ENCODE assay signal across 1 cellular context in the genomic region with DNA sequence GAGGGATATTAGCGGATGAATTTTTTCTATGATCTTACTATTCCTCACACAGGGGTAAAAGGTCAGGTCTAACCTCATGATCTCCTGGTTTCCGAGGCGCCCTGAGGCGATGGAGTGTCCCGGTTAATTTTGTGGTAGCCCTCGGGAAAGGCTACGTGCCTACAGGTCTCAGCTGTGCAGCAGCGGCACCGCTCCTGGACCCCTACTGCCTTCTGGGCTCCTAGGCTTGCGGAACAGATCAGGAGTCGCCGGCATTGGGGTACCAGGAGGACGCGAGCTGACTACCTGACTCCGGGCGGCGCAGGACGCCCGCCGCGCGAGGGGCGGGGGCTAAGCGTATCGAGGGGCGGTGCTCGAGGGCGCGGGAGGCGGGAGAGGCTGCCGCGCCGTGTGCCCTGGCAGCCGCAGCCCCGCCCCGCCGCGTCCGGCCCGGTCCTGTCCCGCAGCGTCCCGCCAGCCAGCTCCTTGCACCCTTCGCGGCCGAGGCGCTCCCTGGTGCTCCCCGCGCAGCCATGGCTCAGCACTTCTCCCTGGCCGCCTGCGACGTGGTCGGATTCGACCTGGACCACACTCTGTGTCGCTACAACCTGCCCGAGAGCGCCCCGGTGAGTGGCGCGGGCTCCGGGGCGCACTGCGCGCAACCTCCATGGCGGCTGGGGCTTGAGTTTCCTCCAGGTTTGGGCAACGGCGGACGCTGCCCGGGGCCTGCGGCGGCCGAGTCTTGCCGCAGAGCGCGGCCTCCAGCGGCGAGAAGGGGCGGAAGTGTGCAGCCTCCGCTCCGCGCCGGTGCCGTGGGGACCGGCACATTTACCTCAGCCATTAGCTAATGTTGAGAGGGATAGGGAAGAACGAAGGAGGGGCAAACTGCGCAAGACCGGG.
TF ChIP-seq lines count a peak whose summit lies in the region.

A gene (plus strand): TSS at position 435 of the 879 bp plus-strand sequence. CDS start 78 bp downstream, at position 513.

TF ChIP-seq in HepG2, 621 proteins besides CTCF, POLR2A, EP300 and RAD21 (continued from another document and continues in another):
- TF ChIP-seq ZSCAN20 (CRISPR knock-in tag; IDR thresholded peaks at IDR 0.05; ENCODE audit: borderline replicate concordance) (peak; percentile 98), TCF7L2 (IDR thresholded peaks at IDR 0.05; ENCODE audit: low read depth, low read length) (no peak), ZNF326 (CRISPR knock-in tag; IDR thresholded peaks at IDR 0.05; ENCODE audit: borderline replicate concordance) (no peak), ZNF547 (CRISPR knock-in tag; IDR thresholded peaks at IDR 0.05) (peak; percentile 99), ZFAT (CRISPR knock-in tag; conservative IDR thresholded peaks at IDR 0.05) (peak; percentile 84), ZNF644 (CRISPR knock-in tag; IDR thresholded peaks at IDR 0.05; ENCODE audit: low read depth) (no peak; the same call in 1 of the 2 replicates), ZNF777 (CRISPR knock-in tag; IDR thresholded peaks at IDR 0.05) (peak; percentile 82), MAFG (CRISPR knock-in tag; IDR thresholded peaks at IDR 0.05) (no peak), ARHGAP35 (CRISPR knock-in tag; IDR thresholded peaks at IDR 0.05; ENCODE audit: borderline replicate concordance) (peak; percentile 84; the same call in 1 of the 2 replicates), ZNF558 (CRISPR knock-in tag; IDR thresholded peaks at IDR 0.05; ENCODE audit: borderline replicate concordance) (peak; percentile 94; the same call in 1 of the 2 replicates), ZFP1 (CRISPR knock-in tag; IDR thresholded peaks at IDR 0.05) (no peak), TOPORS (CRISPR knock-in tag; IDR thresholded peaks at IDR 0.05) (peak; percentile 91; the same call in 1 of the 2 replicates), ZNF251 (CRISPR knock-in tag; IDR thresholded peaks at IDR 0.05) (no peak), SP4 (CRISPR knock-in tag; IDR thresholded peaks at IDR 0.05) (peak; percentile 91), ERF (CRISPR knock-in tag; IDR thresholded peaks at IDR 0.05) (peak; percentile 94), ZNF264 (CRISPR knock-in tag; IDR thresholded peaks at IDR 0.05) (peak; percentile 55; the same call in 1 of the 2 replicates), POLR2G (IDR thresholded peaks at IDR 0.05; ENCODE audit: low read depth, low read length) (peak; percentile 96), SRSF1 (optimal IDR thresholded peaks at IDR 0.05; ENCODE audit: low read depth, low read length) (peak; percentile 79), MXD4 (CRISPR knock-in tag; IDR thresholded peaks at IDR 0.05) (no peak; the same call in none of the 2 replicates), SMAD1 (CRISPR knock-in tag; IDR thresholded peaks at IDR 0.05; ENCODE audit: borderline replicate concordance, low read depth) (peak; percentile 99; the same call in 1 of the 2 replicates), IRF2 (CRISPR knock-in tag; IDR thresholded peaks at IDR 0.05) (peak; percentile 66; the same call in 1 of the 2 replicates), CBX2 (IDR thresholded peaks at IDR 0.05; ENCODE audit: low read depth, low read length) (no peak), CBX2 (CRISPR knock-in tag; IDR thresholded peaks at IDR 0.05; ENCODE audit: low read depth) (no peak), HIVEP1 (CRISPR knock-in tag; IDR thresholded peaks at IDR 0.05) (peak; percentile 91)
- TF ChIP-seq, protein P1, sequence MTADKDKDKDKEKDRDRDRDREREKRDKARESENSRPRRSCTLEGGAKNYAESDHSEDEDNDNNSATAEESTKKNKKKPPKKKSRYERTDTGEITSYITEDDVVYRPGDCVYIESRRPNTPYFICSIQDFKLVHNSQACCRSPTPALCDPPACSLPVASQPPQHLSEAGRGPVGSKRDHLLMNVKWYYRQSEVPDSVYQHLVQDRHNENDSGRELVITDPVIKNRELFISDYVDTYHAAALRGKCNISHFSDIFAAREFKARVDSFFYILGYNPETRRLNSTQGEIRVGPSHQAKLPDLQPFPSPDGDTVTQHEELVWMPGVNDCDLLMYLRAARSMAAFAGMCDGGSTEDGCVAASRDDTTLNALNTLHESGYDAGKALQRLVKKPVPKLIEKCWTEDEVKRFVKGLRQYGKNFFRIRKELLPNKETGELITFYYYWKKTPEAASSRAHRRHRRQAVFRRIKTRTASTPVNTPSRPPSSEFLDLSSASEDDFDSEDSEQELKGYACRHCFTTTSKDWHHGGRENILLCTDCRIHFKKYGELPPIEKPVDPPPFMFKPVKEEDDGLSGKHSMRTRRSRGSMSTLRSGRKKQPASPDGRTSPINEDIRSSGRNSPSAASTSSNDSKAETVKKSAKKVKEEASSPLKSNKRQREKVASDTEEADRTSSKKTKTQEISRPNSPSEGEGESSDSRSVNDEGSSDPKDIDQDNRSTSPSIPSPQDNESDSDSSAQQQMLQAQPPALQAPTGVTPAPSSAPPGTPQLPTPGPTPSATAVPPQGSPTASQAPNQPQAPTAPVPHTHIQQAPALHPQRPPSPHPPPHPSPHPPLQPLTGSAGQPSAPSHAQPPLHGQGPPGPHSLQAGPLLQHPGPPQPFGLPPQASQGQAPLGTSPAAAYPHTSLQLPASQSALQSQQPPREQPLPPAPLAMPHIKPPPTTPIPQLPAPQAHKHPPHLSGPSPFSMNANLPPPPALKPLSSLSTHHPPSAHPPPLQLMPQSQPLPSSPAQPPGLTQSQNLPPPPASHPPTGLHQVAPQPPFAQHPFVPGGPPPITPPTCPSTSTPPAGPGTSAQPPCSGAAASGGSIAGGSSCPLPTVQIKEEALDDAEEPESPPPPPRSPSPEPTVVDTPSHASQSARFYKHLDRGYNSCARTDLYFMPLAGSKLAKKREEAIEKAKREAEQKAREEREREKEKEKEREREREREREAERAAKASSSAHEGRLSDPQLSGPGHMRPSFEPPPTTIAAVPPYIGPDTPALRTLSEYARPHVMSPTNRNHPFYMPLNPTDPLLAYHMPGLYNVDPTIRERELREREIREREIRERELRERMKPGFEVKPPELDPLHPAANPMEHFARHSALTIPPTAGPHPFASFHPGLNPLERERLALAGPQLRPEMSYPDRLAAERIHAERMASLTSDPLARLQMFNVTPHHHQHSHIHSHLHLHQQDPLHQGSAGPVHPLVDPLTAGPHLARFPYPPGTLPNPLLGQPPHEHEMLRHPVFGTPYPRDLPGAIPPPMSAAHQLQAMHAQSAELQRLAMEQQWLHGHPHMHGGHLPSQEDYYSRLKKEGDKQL (CRISPR knock-in tag; IDR thresholded peaks at IDR 0.05; ENCODE audit: low read depth): 0 out of 2 replicates have a peak, but pooled peaks have one; percentile 27
- TF ChIP-seq, protein P2, sequence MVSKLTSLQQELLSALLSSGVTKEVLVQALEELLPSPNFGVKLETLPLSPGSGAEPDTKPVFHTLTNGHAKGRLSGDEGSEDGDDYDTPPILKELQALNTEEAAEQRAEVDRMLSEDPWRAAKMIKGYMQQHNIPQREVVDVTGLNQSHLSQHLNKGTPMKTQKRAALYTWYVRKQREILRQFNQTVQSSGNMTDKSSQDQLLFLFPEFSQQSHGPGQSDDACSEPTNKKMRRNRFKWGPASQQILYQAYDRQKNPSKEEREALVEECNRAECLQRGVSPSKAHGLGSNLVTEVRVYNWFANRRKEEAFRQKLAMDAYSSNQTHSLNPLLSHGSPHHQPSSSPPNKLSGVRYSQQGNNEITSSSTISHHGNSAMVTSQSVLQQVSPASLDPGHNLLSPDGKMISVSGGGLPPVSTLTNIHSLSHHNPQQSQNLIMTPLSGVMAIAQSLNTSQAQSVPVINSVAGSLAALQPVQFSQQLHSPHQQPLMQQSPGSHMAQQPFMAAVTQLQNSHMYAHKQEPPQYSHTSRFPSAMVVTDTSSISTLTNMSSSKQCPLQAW (CRISPR knock-in tag; IDR thresholded peaks at IDR 0.05): peak; percentile 74
- TF ChIP-seq, protein P3, sequence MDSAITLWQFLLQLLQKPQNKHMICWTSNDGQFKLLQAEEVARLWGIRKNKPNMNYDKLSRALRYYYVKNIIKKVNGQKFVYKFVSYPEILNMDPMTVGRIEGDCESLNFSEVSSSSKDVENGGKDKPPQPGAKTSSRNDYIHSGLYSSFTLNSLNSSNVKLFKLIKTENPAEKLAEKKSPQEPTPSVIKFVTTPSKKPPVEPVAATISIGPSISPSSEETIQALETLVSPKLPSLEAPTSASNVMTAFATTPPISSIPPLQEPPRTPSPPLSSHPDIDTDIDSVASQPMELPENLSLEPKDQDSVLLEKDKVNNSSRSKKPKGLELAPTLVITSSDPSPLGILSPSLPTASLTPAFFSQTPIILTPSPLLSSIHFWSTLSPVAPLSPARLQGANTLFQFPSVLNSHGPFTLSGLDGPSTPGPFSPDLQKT (CRISPR knock-in tag; IDR thresholded peaks at IDR 0.05; ENCODE audit: borderline replicate concordance): peak; percentile 59
- TF ChIP-seq, protein P4, sequence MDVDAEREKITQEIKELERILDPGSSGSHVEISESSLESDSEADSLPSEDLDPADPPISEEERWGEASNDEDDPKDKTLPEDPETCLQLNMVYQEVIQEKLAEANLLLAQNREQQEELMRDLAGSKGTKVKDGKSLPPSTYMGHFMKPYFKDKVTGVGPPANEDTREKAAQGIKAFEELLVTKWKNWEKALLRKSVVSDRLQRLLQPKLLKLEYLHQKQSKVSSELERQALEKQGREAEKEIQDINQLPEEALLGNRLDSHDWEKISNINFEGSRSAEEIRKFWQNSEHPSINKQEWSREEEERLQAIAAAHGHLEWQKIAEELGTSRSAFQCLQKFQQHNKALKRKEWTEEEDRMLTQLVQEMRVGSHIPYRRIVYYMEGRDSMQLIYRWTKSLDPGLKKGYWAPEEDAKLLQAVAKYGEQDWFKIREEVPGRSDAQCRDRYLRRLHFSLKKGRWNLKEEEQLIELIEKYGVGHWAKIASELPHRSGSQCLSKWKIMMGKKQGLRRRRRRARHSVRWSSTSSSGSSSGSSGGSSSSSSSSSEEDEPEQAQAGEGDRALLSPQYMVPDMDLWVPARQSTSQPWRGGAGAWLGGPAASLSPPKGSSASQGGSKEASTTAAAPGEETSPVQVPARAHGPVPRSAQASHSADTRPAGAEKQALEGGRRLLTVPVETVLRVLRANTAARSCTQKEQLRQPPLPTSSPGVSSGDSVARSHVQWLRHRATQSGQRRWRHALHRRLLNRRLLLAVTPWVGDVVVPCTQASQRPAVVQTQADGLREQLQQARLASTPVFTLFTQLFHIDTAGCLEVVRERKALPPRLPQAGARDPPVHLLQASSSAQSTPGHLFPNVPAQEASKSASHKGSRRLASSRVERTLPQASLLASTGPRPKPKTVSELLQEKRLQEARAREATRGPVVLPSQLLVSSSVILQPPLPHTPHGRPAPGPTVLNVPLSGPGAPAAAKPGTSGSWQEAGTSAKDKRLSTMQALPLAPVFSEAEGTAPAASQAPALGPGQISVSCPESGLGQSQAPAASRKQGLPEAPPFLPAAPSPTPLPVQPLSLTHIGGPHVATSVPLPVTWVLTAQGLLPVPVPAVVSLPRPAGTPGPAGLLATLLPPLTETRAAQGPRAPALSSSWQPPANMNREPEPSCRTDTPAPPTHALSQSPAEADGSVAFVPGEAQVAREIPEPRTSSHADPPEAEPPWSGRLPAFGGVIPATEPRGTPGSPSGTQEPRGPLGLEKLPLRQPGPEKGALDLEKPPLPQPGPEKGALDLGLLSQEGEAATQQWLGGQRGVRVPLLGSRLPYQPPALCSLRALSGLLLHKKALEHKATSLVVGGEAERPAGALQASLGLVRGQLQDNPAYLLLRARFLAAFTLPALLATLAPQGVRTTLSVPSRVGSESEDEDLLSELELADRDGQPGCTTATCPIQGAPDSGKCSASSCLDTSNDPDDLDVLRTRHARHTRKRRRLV (CRISPR knock-in tag; IDR thresholded peaks at IDR 0.05): 0 out of 2 replicates have a peak, but pooled peaks have one; percentile 63
- TF ChIP-seq, protein P5, sequence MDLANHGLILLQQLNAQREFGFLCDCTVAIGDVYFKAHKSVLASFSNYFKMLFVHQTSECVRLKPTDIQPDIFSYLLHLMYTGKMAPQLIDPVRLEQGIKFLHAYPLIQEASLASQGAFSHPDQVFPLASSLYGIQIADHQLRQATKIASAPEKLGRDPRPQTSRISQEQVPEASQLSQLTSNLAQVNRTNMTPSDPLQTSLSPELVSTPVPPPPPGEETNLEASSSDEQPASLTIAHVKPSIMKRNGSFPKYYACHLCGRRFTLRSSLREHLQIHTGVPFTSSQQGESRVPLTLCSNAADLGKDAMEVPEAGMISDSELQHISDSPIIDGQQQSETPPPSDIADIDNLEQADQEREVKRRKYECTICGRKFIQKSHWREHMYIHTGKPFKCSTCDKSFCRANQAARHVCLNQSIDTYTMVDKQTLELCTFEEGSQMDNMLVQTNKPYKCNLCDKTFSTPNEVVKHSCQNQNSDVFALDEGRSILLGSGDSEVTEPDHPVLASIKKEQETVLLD (CRISPR knock-in tag; IDR thresholded peaks at IDR 0.05; ENCODE audit: low read depth): peak; percentile 93
- TF ChIP-seq, protein P6, sequence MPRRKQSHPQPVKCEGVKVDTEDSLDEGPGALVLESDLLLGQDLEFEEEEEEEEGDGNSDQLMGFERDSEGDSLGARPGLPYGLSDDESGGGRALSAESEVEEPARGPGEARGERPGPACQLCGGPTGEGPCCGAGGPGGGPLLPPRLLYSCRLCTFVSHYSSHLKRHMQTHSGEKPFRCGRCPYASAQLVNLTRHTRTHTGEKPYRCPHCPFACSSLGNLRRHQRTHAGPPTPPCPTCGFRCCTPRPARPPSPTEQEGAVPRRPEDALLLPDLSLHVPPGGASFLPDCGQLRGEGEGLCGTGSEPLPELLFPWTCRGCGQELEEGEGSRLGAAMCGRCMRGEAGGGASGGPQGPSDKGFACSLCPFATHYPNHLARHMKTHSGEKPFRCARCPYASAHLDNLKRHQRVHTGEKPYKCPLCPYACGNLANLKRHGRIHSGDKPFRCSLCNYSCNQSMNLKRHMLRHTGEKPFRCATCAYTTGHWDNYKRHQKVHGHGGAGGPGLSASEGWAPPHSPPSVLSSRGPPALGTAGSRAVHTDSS (CRISPR knock-in tag; conservative IDR thresholded peaks at IDR 0.05): no peak; the same call in 1 of the 2 replicates
- TF ChIP-seq, protein P7, sequence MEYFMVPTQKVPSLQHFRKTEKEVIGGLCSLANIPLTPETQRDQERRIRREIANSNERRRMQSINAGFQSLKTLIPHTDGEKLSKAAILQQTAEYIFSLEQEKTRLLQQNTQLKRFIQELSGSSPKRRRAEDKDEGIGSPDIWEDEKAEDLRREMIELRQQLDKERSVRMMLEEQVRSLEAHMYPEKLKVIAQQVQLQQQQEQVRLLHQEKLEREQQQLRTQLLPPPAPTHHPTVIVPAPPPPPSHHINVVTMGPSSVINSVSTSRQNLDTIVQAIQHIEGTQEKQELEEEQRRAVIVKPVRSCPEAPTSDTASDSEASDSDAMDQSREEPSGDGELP (IDR thresholded peaks at IDR 0.05; ENCODE audit: borderline replicate concordance, low read depth): no peak
- TF ChIP-seq, protein P8, sequence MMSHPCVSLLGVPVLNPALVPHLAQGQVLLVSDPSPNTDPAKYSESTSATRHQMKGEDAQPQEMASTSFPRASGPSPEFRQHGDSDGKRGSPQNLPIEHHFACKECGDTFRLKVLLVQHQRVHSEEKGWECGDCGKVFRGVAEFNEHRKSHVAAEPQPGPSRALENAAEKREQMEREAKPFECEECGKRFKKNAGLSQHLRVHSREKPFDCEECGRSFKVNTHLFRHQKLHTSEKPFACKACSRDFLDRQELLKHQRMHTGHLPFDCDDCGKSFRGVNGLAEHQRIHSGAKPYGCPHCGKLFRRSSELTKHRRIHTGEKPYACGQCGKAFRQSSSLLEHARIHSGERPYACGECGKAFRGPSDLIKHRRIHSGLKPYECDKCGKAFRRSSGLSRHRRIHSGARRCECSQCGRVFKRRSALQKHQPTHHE (CRISPR knock-in tag; IDR thresholded peaks at IDR 0.05; ENCODE audit: borderline replicate concordance): peak; percentile 95
